ENCODE assay signal across 1 cellular context in genomic region chr16:69143116-69143515, GRCh38.
TF ChIP-seq lines count a peak whose summit lies in the region.

No MANE protein-coding gene starts in this region.

TF ChIP-seq in GM23338, 12 proteins besides CTCF, POLR2A, EP300 and RAD21 (continued from another document):
- TF ChIP-seq, protein P1, sequence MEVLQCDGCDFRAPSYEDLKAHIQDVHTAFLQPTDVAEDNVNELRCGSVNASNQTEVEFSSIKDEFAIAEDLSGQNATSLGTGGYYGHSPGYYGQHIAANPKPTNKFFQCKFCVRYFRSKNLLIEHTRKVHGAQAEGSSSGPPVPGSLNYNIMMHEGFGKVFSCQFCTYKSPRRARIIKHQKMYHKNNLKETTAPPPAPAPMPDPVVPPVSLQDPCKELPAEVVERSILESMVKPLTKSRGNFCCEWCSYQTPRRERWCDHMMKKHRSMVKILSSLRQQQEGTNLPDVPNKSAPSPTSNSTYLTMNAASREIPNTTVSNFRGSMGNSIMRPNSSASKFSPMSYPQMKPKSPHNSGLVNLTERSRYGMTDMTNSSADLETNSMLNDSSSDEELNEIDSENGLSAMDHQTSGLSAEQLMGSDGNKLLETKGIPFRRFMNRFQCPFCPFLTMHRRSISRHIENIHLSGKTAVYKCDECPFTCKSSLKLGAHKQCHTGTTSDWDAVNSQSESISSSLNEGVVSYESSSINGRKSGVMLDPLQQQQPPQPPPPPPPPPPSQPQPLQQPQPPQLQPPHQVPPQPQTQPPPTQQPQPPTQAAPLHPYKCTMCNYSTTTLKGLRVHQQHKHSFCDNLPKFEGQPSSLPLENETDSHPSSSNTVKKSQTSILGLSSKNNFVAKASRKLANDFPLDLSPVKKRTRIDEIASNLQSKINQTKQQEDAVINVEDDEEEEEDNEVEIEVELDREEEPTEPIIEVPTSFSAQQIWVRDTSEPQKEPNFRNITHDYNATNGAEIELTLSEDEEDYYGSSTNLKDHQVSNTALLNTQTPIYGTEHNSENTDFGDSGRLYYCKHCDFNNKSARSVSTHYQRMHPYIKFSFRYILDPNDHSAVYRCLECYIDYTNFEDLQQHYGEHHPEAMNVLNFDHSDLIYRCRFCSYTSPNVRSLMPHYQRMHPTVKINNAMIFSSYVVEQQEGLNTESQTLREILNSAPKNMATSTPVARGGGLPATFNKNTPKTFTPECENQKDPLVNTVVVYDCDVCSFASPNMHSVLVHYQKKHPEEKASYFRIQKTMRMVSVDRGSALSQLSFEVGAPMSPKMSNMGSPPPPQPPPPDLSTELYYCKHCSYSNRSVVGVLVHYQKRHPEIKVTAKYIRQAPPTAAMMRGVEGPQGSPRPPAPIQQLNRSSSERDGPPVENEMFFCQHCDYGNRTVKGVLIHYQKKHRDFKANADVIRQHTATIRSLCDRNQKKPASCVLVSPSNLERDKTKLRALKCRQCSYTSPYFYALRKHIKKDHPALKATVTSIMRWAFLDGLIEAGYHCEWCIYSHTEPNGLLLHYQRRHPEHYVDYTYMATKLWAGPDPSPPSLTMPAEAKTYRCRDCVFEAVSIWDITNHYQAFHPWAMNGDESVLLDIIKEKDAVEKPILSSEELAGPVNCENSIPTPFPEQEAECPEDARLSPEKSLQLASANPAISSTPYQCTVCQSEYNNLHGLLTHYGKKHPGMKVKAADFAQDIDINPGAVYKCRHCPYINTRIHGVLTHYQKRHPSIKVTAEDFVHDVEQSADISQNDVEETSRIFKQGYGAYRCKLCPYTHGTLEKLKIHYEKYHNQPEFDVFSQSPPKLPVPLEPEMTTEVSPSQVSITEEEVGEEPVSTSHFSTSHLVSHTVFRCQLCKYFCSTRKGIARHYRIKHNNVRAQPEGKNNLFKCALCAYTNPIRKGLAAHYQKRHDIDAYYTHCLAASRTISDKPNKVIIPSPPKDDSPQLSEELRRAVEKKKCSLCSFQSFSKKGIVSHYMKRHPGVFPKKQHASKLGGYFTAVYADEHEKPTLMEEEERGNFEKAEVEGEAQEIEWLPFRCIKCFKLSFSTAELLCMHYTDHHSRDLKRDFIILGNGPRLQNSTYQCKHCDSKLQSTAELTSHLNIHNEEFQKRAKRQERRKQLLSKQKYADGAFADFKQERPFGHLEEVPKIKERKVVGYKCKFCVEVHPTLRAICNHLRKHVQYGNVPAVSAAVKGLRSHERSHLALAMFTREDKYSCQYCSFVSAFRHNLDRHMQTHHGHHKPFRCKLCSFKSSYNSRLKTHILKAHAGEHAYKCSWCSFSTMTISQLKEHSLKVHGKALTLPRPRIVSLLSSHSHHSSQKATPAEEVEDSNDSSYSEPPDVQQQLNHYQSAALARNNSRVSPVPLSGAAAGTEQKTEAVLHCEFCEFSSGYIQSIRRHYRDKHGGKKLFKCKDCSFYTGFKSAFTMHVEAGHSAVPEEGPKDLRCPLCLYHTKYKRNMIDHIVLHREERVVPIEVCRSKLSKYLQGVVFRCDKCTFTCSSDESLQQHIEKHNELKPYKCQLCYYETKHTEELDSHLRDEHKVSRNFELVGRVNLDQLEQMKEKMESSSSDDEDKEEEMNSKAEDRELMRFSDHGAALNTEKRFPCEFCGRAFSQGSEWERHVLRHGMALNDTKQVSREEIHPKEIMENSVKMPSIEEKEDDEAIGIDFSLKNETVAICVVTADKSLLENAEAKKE (CRISPR knock-in tag; IDR thresholded peaks at IDR 0.05): no peak
- TF ChIP-seq JUNB (IDR thresholded peaks at IDR 0.05; ENCODE audit: unreplicated experiment) (no peak), CREB1 (CRISPR knock-in tag; IDR thresholded peaks at IDR 0.05; ENCODE audit: low read depth) (no peak), EZH2 (IDR thresholded peaks at IDR 0.05; ENCODE audit: low read depth, unreplicated experiment) (no peak), ETS1 (IDR thresholded peaks at IDR 0.05) (no peak)
TF ChIP-seq in GM23338: peak in this region for 0.
